26 cellular contexts compared by ENCODE assay signal in the genomic region with DNA sequence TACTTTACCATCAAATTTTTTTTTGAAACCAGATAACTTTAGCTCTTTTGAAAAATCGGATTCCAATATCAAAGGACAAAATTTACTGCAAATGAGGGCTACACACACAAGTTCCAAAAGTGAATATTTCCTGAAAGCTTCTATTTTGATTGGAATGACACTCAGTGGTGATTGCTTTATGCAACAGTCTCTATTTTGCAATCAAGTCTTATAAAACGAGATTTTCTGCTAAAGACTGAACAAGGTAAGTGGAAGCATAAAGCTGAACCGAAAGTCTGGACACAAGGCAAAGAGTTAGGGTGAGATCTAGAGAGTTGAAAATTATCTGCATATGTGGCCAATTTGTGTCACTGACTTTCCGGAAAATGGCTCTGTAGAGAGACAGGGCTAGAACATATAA.
"Had no signal": no experiment of that assay in that cellular context is flagged by ENCODE, and none has a peak within 500 bp of the region (broad histone marks: within the 10 kb centered on the region; RNA-seq: fewer than 3 reads in every experiment).

No MANE protein-coding gene starts in this region.

- H3K4me3 Mint-ChIP-seq: natural killer cell; stimulated activated effector memory CD8-positive, alpha-beta T cell treated with anti-CD3 and anti-CD28 coated beads, Interleukin-12 subunit alpha, Interleukin-12 subunit beta, amount 100 ng/mL, for 72 hours; stimulated activated naive CD8-positive, alpha-beta T cell treated with anti-CD3 and anti-CD28 coated beads, Interleukin-15, Interleukin-2, amounts not matched to agents 100 ng/mL and 50 ng/mL, for 24 hours had no signal

- H3K27ac ChIP-seq: left lung, lower lobe of right lung, ovary, prostate gland, sigmoid colon, spleen, suprapubic skin, thoracic aorta, tibial artery, upper lobe of right lung had no signal

- FAIRE-seq: keratinocyte, small intestine, urothelium cell line had no signal

- H3K9me3 Mint-ChIP-seq: stimulated activated effector memory CD8-positive, alpha-beta T cell treated with anti-CD3 and anti-CD28 coated beads, Interleukin-12 subunit alpha, Interleukin-12 subunit beta, amount 100 ng/mL, for 72 hours; stimulated activated naive CD8-positive, alpha-beta T cell treated with anti-CD3 and anti-CD28 coated beads, Interleukin-15, Interleukin-2, amounts not matched to agents 100 ng/mL and 50 ng/mL, for 24 hours had no signal

- H3K4me1 ChIP-seq: left lung, lower lobe of right lung, prostate gland, spleen, suprapubic skin, tibial artery, upper lobe of right lung had no signal

- DNase-seq: hippocampal formation; kidney glomerular epithelial cell; left cardiac atrium; left lung; lower lobe of right lung; mammary epithelial cell; mesenchymal stem cell; natural killer cell; ovary; retina; right cardiac atrium; sigmoid colon; small intestine; spleen; stimulated activated CD4-positive, alpha-beta T cell treated with anti-CD3 and anti-CD28 coated beads, Interleukin-4, amount 100 ng/mL, for 24 hours; stimulated activated naive CD4-positive, alpha-beta T cell; tibial artery; trophoblast cell; upper lobe of right lung had no signal

- H3K4me1 Mint-ChIP-seq: natural killer cell; stimulated activated effector memory CD8-positive, alpha-beta T cell treated with anti-CD3 and anti-CD28 coated beads, Interleukin-12 subunit alpha, Interleukin-12 subunit beta, amount 100 ng/mL, for 72 hours had no signal

- H3K36me3 Mint-ChIP-seq: natural killer cell; stimulated activated effector memory CD8-positive, alpha-beta T cell treated with anti-CD3 and anti-CD28 coated beads, Interleukin-12 subunit alpha, Interleukin-12 subunit beta, amount 100 ng/mL, for 72 hours had no signal

- H3K36me3 ChIP-seq: left lung, lower lobe of right lung, ovary, prostate gland, sigmoid colon, spleen, suprapubic skin, thoracic aorta, tibial artery, upper lobe of right lung had no signal

- ATAC-seq: left cardiac atrium; left lung; lower lobe of right lung; natural killer cell; right cardiac atrium; stimulated activated effector memory CD8-positive, alpha-beta T cell treated with anti-CD3 and anti-CD28 coated beads, Interleukin-12 subunit alpha, Interleukin-12 subunit beta, amount 100 ng/mL, for 72 hours; upper lobe of right lung had no signal

- H3K27me3 ChIP-seq: left lung, ovary, sigmoid colon, suprapubic skin, tibial artery, upper lobe of right lung had no signal

- H3K4me3 ChIP-seq: left lung, lower lobe of right lung, ovary, prostate gland, sigmoid colon, spleen, suprapubic skin, thoracic aorta, tibial artery, upper lobe of right lung had no signal

- H3K9me3 ChIP-seq: left lung, lower lobe of right lung, ovary, prostate gland, sigmoid colon, spleen, suprapubic skin, thoracic aorta, tibial artery, upper lobe of right lung had no signal

- H3K27ac Mint-ChIP-seq: natural killer cell; stimulated activated effector memory CD8-positive, alpha-beta T cell treated with anti-CD3 and anti-CD28 coated beads, Interleukin-12 subunit alpha, Interleukin-12 subunit beta, amount 100 ng/mL, for 72 hours; stimulated activated naive CD8-positive, alpha-beta T cell treated with anti-CD3 and anti-CD28 coated beads, Interleukin-15, Interleukin-2, amounts not matched to agents 100 ng/mL and 50 ng/mL, for 24 hours had no signal
